In genomic region chr4:174449152-174449551, GRCh38 we compare ENCODE assay signal across 24 cellular contexts.
"Had no signal": no experiment of that assay in that cellular context is flagged by ENCODE, and none has a peak within 500 bp of the region (broad histone marks: within the 10 kb centered on the region; RNA-seq: fewer than 3 reads in every experiment).

No MANE protein-coding gene starts in this region.

- DNase-seq: heart right ventricle; hippocampal formation; immature natural killer cell; islet precursor cell; left ventricle myocardium inferior; mesendoderm; naive thymus-derived CD4-positive, alpha-beta T cell; nucleus accumbens; psoas muscle; right lobe of liver; stimulated activated CD4-positive, alpha-beta T cell treated with anti-CD3 and anti-CD28 coated beads, Interleukin-12 subunit alpha, Interleukin-12 subunit beta, amount 100 ng/mL, for 4 hours; stimulated activated CD4-positive, alpha-beta T cell treated with anti-CD3 and anti-CD28 coated beads, Interleukin-15, amount 100 ng/mL, for 24 hours; stimulated activated CD4-positive, alpha-beta T cell treated with anti-CD3 and anti-CD28 coated beads, Interleukin-2, amount 100 ng/mL, for 24 hours; stimulated activated CD4-positive, alpha-beta T cell treated with anti-CD3 and anti-CD28 coated beads, Interleukin-4, amount 100 ng/mL, for 1 hour; stimulated activated naive B cell treated with anti-CD40 and anti-IgM and Interleukin-4, amounts not matched to agents 10 μg/mL and 1 μg/mL and 100 μg/mL, for 72 hours; stimulated activated naive CD8-positive, alpha-beta T cell treated with anti-CD3 and anti-CD28 coated beads, Interleukin-15, Interleukin-2, amounts not matched to agents 100 U/mL and 50 U/mL, for 24 hours; stomach; tibial artery; upper lobe of right lung had no signal

- H3K9ac ChIP-seq: parathyroid adenoma had no signal

- H3K27ac ChIP-seq: heart right ventricle, left ventricle myocardium inferior, parathyroid adenoma, psoas muscle, right atrium auricular region, right lobe of liver, thoracic aorta, upper lobe of right lung had no signal

- H3K36me3 ChIP-seq: heart right ventricle, left ventricle myocardium inferior, right atrium auricular region, right lobe of liver, stomach, thoracic aorta, tibial artery, upper lobe of right lung had no signal

- H3K27me3 ChIP-seq: heart right ventricle, right atrium auricular region, right lobe of liver, stomach, tibial artery, upper lobe of right lung had no signal

- H3K9me3 ChIP-seq: heart right ventricle, left ventricle myocardium inferior, psoas muscle, right atrium auricular region, right lobe of liver, stomach, thoracic aorta, tibial artery, upper lobe of right lung had no signal

- H3K4me3 ChIP-seq: heart right ventricle, left ventricle myocardium inferior, lung, psoas muscle, right atrium auricular region, right lobe of liver, skin epidermis, stomach, thoracic aorta, tibial artery, upper lobe of right lung had no signal

- H3K4me1 ChIP-seq: heart right ventricle, left ventricle myocardium inferior, parathyroid adenoma, psoas muscle, right lobe of liver, upper lobe of right lung had no signal
